37 cellular contexts compared by ENCODE assay signal in the genomic region with DNA sequence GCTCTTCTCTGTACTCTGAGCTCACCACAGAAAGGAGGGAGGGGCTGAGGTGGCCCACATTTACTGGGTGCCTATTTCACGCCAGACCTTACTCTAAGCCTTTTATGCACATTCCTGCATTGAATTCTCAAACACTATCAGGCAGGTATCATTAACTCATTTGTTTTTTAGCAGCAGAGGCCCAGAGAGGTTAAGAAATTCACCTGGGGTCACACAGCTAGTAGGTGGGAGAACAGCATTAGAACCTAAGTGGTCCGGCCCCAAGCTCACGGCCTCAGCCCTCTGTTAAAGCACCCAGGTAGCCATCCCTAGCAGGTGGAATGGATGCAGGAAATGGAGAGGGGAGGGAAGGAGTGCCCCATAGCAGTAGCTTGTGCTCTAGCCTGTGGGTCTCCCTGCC.
"Had no signal": no experiment of that assay in that cellular context is flagged by ENCODE, and none has a peak within 500 bp of the region (broad histone marks: within the 10 kb centered on the region; RNA-seq: fewer than 3 reads in every experiment).

No MANE protein-coding gene starts in this region.

- H3K9me3 ChIP-seq: adrenal gland, body of pancreas, breast epithelium had no signal

- H3K4me1 ChIP-seq: adrenal gland, breast epithelium had no signal

- H3K27me3 Mint-ChIP-seq: activated CD4-positive, alpha-beta memory T cell treated with anti-CD3 and anti-CD28 coated beads, Interleukin-2, amount 10 ng/mL, durations not matched to agents 7 days and 5 days; activated CD4-positive, alpha-beta T cell treated with anti-CD3 and anti-CD28 coated beads for 36 hours; activated CD4-positive, alpha-beta T cell treated with anti-CD3 and anti-CD28 coated beads, Interleukin-2, amount 10 ng/mL, durations not matched to agents 7 days and 5 days; activated naive CD8-positive, alpha-beta T cell treated with anti-CD3 and anti-CD28 coated beads for 36 hours had no signal

- ATAC-seq: activated CD4-positive, alpha-beta T cell treated with anti-CD3 and anti-CD28 coated beads for 36 hours; activated CD4-positive, CD25-positive, alpha-beta regulatory T cell treated with anti-CD3 and anti-CD28 coated beads, Interleukin-2, amount 50 U/mL, for 24 hours; activated CD8-positive, alpha-beta memory T cell treated with anti-CD3 and anti-CD28 coated beads, Interleukin-2, amount 10 ng/mL, durations not matched to agents 7 days and 5 days; activated CD8-positive, alpha-beta T cell treated with anti-CD3 and anti-CD28 coated beads, Interleukin-2, amount 10 ng/mL, durations not matched to agents 7 days and 5 days; activated naive CD4-positive, alpha-beta T cell treated with anti-CD3 and anti-CD28 coated beads, Interleukin-2, amount 50 U/mL, for 72 hours; body of pancreas; WTC11 had no signal

- DNase-seq: activated CD4-positive, alpha-beta memory T cell treated with anti-CD3 and anti-CD28 coated beads, Interleukin-2, amount 10 ng/mL, durations not matched to agents 7 days and 5 days; activated CD4-positive, alpha-beta T cell treated with anti-CD3 and anti-CD28 coated beads for 1 hour; activated CD4-positive, alpha-beta T cell treated with anti-CD3 and anti-CD28 coated beads for 36 hours; activated CD4-positive, alpha-beta T cell treated with anti-CD3 and anti-CD28 coated beads for 48 hours; activated CD4-positive, alpha-beta T cell treated with anti-CD3 and anti-CD28 coated beads, Interleukin-2, amount 10 ng/mL, durations not matched to agents 7 days and 5 days; activated CD4-positive, alpha-beta T cell treated with anti-CD3 and anti-CD28 coated beads, Interleukin-2, amount 50 U/mL, for 48 hours; activated CD4-positive, CD25-positive, alpha-beta regulatory T cell; activated CD8-positive, alpha-beta memory T cell treated with anti-CD3 and anti-CD28 coated beads for 24 hours; activated CD8-positive, alpha-beta memory T cell treated with anti-CD3 and anti-CD28 coated beads, Interleukin-2, amount 10 ng/mL, durations not matched to agents 7 days and 5 days; activated CD8-positive, alpha-beta memory T cell treated with anti-CD3 and anti-CD28 coated beads, Interleukin-2, amount 50 U/mL, for 48 hours; activated CD8-positive, alpha-beta T cell treated with anti-CD3 and anti-CD28 coated beads, Interleukin-2, amount 10 ng/mL, durations not matched to agents 7 days and 5 days; activated effector memory CD4-positive, alpha-beta T cell treated with Interleukin-2 at 50 U/mL for 16 hours; activated gamma-delta T cell; activated naive CD4-positive, alpha-beta T cell treated with anti-CD3 and anti-CD28 coated beads, Interleukin-2, amount 50 U/mL, for 16 hours; activated naive CD4-positive, alpha-beta T cell treated with Interleukin-2 at 50 U/mL for 16 hours; activated naive CD8-positive, alpha-beta T cell treated with anti-CD3 and anti-CD28 coated beads for 36 hours; activated T-cell treated with anti-CD3 and anti-CD28 coated beads, Interleukin-2, amount 50 U/mL, for 24 hours; activated T-cell treated with anti-CD3 and anti-CD28 coated beads, Interleukin-2, amount 50 U/mL, for 48 hours; adrenal gland; amniotic stem cell; aorta; body of pancreas; brain microvascular endothelial cell; central memory CD4-positive, alpha-beta T cell; T-helper 1 cell; T-helper 2 cell; T-helper 9 cell had no signal

- H3K36me3 ChIP-seq: adrenal gland, brain microvascular endothelial cell, breast epithelium had no signal

- H3K27ac ChIP-seq: adrenal gland, body of pancreas, brain microvascular endothelial cell, breast epithelium, VCaP had no signal

- H3K9me3 Mint-ChIP-seq: activated CD4-positive, alpha-beta memory T cell treated with anti-CD3 and anti-CD28 coated beads, Interleukin-2, amount 10 ng/mL, durations not matched to agents 7 days and 5 days; activated CD4-positive, alpha-beta T cell treated with anti-CD3 and anti-CD28 coated beads, Interleukin-2, amount 10 ng/mL, durations not matched to agents 7 days and 5 days; activated naive CD4-positive, alpha-beta T cell treated with anti-CD3 and anti-CD28 coated beads, Interleukin-2, amount 50 U/mL, for 72 hours; activated naive CD8-positive, alpha-beta T cell treated with anti-CD3 and anti-CD28 coated beads for 36 hours; activated T-cell treated with anti-CD3 and anti-CD28 coated beads, Interleukin-2, amount 50 U/mL, for 24 hours; activated T-helper 2 cell treated with anti-CD3 and anti-CD28 coated beads, Interferon-gamma antibody, Interleukin-2, Interleukin-4, amounts not matched to agents 10 μg/mL and 5 μg/mL and 100 μg/mL, durations not matched to agents 14 hours and 24 hours and 36 hours; T-helper 1 cell treated with Interleukin-12 subunit alpha and Interleukin-12 subunit beta and Interleukin-4 antibody, amounts not matched to agents 30 μg/mL and 1 μg/mL, for 36 hours; T-helper 2 cell treated with Interferon-gamma antibody and Interleukin-4, amounts not matched to agents 5 μg/mL and 100 μg/mL, for 36 hours; WTC11 had no signal

- FAIRE-seq: astrocyte, TTC549 had no signal

- H3K4me3 Mint-ChIP-seq: activated CD4-positive, alpha-beta memory T cell treated with anti-CD3 and anti-CD28 coated beads, Interleukin-2, amount 10 ng/mL, durations not matched to agents 7 days and 5 days; activated CD4-positive, alpha-beta T cell treated with anti-CD3 and anti-CD28 coated beads for 36 hours; activated CD4-positive, alpha-beta T cell treated with anti-CD3 and anti-CD28 coated beads, Interleukin-2, amount 10 ng/mL, durations not matched to agents 7 days and 5 days; activated CD8-positive, alpha-beta memory T cell treated with anti-CD3 and anti-CD28 coated beads, Interleukin-2, amount 10 ng/mL, durations not matched to agents 7 days and 5 days; activated CD8-positive, alpha-beta T cell treated with anti-CD3 and anti-CD28 coated beads, Interleukin-2, amount 10 ng/mL, durations not matched to agents 7 days and 5 days; activated naive CD8-positive, alpha-beta T cell treated with anti-CD3 and anti-CD28 coated beads for 36 hours; activated T-cell treated with anti-CD3 and anti-CD28 coated beads, Interleukin-2, amount 50 U/mL, for 24 hours; T-helper 1 cell treated with Interleukin-12 subunit alpha and Interleukin-12 subunit beta and Interleukin-4 antibody, amounts not matched to agents 30 μg/mL and 1 μg/mL, for 36 hours; T-helper 2 cell treated with Interferon-gamma antibody and Interleukin-4, amounts not matched to agents 5 μg/mL and 100 μg/mL, for 36 hours; WTC11 had no signal

- H3K4me1 Mint-ChIP-seq: activated CD4-positive, alpha-beta memory T cell treated with anti-CD3 and anti-CD28 coated beads, Interleukin-2, amount 10 ng/mL, durations not matched to agents 7 days and 5 days; activated CD4-positive, alpha-beta T cell treated with anti-CD3 and anti-CD28 coated beads for 36 hours; activated CD4-positive, alpha-beta T cell treated with anti-CD3 and anti-CD28 coated beads, Interleukin-2, amount 10 ng/mL, durations not matched to agents 7 days and 5 days; activated CD8-positive, alpha-beta memory T cell treated with anti-CD3 and anti-CD28 coated beads, Interleukin-2, amount 10 ng/mL, durations not matched to agents 7 days and 5 days; activated naive CD8-positive, alpha-beta T cell treated with anti-CD3 and anti-CD28 coated beads for 36 hours had no signal

- H3K27ac Mint-ChIP-seq: activated CD4-positive, alpha-beta memory T cell treated with anti-CD3 and anti-CD28 coated beads, Interleukin-2, amount 10 ng/mL, durations not matched to agents 7 days and 5 days; activated CD4-positive, alpha-beta T cell treated with anti-CD3 and anti-CD28 coated beads for 36 hours; activated CD4-positive, alpha-beta T cell treated with anti-CD3 and anti-CD28 coated beads, Interleukin-2, amount 10 ng/mL, durations not matched to agents 7 days and 5 days; activated CD8-positive, alpha-beta memory T cell treated with anti-CD3 and anti-CD28 coated beads, Interleukin-2, amount 10 ng/mL, durations not matched to agents 7 days and 5 days; activated CD8-positive, alpha-beta T cell treated with anti-CD3 and anti-CD28 coated beads, Interleukin-2, amount 10 ng/mL, durations not matched to agents 7 days and 5 days; activated naive CD4-positive, alpha-beta T cell treated with anti-CD3 and anti-CD28 coated beads, Interleukin-2, amount 50 U/mL, for 72 hours; activated naive CD8-positive, alpha-beta T cell treated with anti-CD3 and anti-CD28 coated beads for 36 hours; activated T-cell treated with anti-CD3 and anti-CD28 coated beads, Interleukin-2, amount 50 U/mL, for 24 hours; activated T-helper 2 cell treated with anti-CD3 and anti-CD28 coated beads, Interferon-gamma antibody, Interleukin-2, Interleukin-4, amounts not matched to agents 10 μg/mL and 5 μg/mL and 100 μg/mL, durations not matched to agents 14 hours and 24 hours and 36 hours; T-helper 1 cell treated with Interleukin-12 subunit alpha and Interleukin-12 subunit beta and Interleukin-4 antibody, amounts not matched to agents 30 μg/mL and 1 μg/mL, for 36 hours; T-helper 2 cell treated with Interferon-gamma antibody and Interleukin-4, amounts not matched to agents 5 μg/mL and 100 μg/mL, for 36 hours; WTC11 had no signal

- H3K4me3 ChIP-seq: adrenal gland, body of pancreas, breast epithelium had no signal

- H3K36me3 Mint-ChIP-seq: activated CD8-positive, alpha-beta memory T cell treated with anti-CD3 and anti-CD28 coated beads, Interleukin-2, amount 10 ng/mL, durations not matched to agents 7 days and 5 days; activated naive CD4-positive, alpha-beta T cell treated with anti-CD3 and anti-CD28 coated beads, Interleukin-2, amount 50 U/mL, for 72 hours; activated naive CD8-positive, alpha-beta T cell treated with anti-CD3 and anti-CD28 coated beads for 36 hours; WTC11 had no signal
